Comparison of ENCODE assay signal across 9 cellular contexts in genomic region chr10:100303724-100304319, GRCh38. TPM values are rescaled to one million over a fixed set of nuclear protein-coding genes. Genes with fewer than 3 reads are reported as not detected.
DNase-seq lines count a peak whose midpoint lies in the region; ATAC-seq, FAIRE-seq and TF ChIP-seq lines count a peak whose summit lies in the region.
"Had no signal": no experiment of that assay in that cellular context is flagged by ENCODE, and none has a peak within 500 bp of the region (broad histone marks: within the 10 kb centered on the region; RNA-seq: fewer than 3 reads in every experiment).

No MANE protein-coding gene starts in this region.

- no peaks in the 10 kb centered on the region for H3K4me1 Mint-ChIP-seq in endothelial cell (ENCODE audit: unreplicated experiment)
- H3K4me1 Mint-ChIP-seq: activated naive CD8-positive, alpha-beta T cell treated with anti-CD3 and anti-CD28 coated beads, Interleukin-2, amount 10 ng/mL, durations not matched to agents 7 days and 5 days had no signal

- TF ChIP-seq POLR2A in GM12892 (IDR thresholded peaks at IDR 0.05; ENCODE audit: low read depth, low read length) = no peak

- no peaks in the 10 kb centered on the region for H3K9me3 Mint-ChIP-seq in endothelial cell (ENCODE audit: unreplicated experiment)
- H3K9me3 Mint-ChIP-seq: activated naive CD8-positive, alpha-beta T cell treated with anti-CD3 and anti-CD28 coated beads, Interleukin-2, amount 10 ng/mL, durations not matched to agents 7 days and 5 days had no signal

- DNase-seq in ACHN = peak; percentile 46
- DNase-seq in GM12892 (ENCODE audit: insufficient read length) = no peak
- DNase-seq in NOMO-1 treated with DMSO at 0.1 percent for 48 hours (lab: John Stamatoyannopoulos, UW; ENCODE audit: unreplicated experiment) = peak; percentile 39
- no peak for DNase-seq in endothelial cell (ENCODE audit: low spot score)
- DNase-seq in pons (ENCODE audit: low spot score) = peak; percentile 59
- no peak for DNase-seq in omental fat pad (ENCODE audit: low spot score)
- DNase-seq: activated naive CD8-positive, alpha-beta T cell treated with anti-CD3 and anti-CD28 coated beads, Interleukin-2, amount 10 ng/mL, durations not matched to agents 7 days and 5 days had no signal

- H3K27ac Mint-ChIP-seq in endothelial cell (ENCODE audit: unreplicated experiment) = no peak overlapping the region
- H3K27ac Mint-ChIP-seq: activated naive CD8-positive, alpha-beta T cell treated with anti-CD3 and anti-CD28 coated beads, Interleukin-2, amount 10 ng/mL, durations not matched to agents 7 days and 5 days had no signal

- in situ Hi-C loops in ACHN (cut with HindIII; ENCODE audit: low pct_ligation_motif_present, low pct_unique_long_range_greater_than_20kb, low sequenced_read_pairs) = no loop called here

- H3K27me3 Mint-ChIP-seq in endothelial cell (ENCODE audit: unreplicated experiment) = no peaks in the 10 kb centered on the region

- H3K36me3 Mint-ChIP-seq in endothelial cell (ENCODE audit: low read depth, unreplicated experiment) = no peaks in the 10 kb centered on the region
- H3K36me3 Mint-ChIP-seq: activated naive CD8-positive, alpha-beta T cell treated with anti-CD3 and anti-CD28 coated beads, Interleukin-2, amount 10 ng/mL, durations not matched to agents 7 days and 5 days had no signal

- peak; percentile 86 for FAIRE-seq in GM12892 (lab: Jason Lieb, UNC)

- TF ChIP-seq CTCF in endothelial cell (IDR thresholded peaks at IDR 0.05; ENCODE audit: unreplicated experiment) (peak; percentile 59), omental fat pad (IDR thresholded peaks at IDR 0.05) (no peak)

- no peak overlapping the region for H3K4me3 Mint-ChIP-seq in endothelial cell (ENCODE audit: unreplicated experiment)
- H3K4me3 Mint-ChIP-seq: activated naive CD8-positive, alpha-beta T cell treated with anti-CD3 and anti-CD28 coated beads, Interleukin-2, amount 10 ng/mL, durations not matched to agents 7 days and 5 days had no signal

- ATAC-seq in omental fat pad (ENCODE audit: low FRiP score) (no peak), HG02642 (IDR thresholded peaks at IDR 0.05; ENCODE audit: poor library complexity, unreplicated experiment) (no peak), HG03039 (IDR thresholded peaks at IDR 0.05; ENCODE audit: unreplicated experiment) (no peak)

RNA-seq across cellular contexts. Expression of gene BLOC1S2, which starts 17.3 kb away (rescaled TPM):
- polyA plus RNA-seq in GM12892 (2012; ENCODE audit: missing spikeins) = 66.6 TPM
- total RNA-seq in endothelial cell (ENCODE audit: unreplicated experiment) (63.2 TPM), omental fat pad (10 to 100 TPM; 27.0 to 32.5 (median 29.5) TPM)

RNA-seq across cellular contexts. Expression of gene PKD2L1, which starts 26.2 kb away (rescaled TPM):
- polyA plus RNA-seq in GM12892 (2012; ENCODE audit: missing spikeins) = not detected
- total RNA-seq in endothelial cell (ENCODE audit: unreplicated experiment) = 0.44 TPM
- under 1 TPM in 2 of 4 donors, not detected in 2; 0.24 to 0.37 TPM for total RNA-seq in omental fat pad
- total RNA-seq: activated naive CD8-positive, alpha-beta T cell treated with anti-CD3 and anti-CD28 coated beads, Interleukin-2, amount 10 ng/mL, durations not matched to agents 7 days and 5 days had no signal

RNA-seq across cellular contexts. Expression of gene CWF19L1, which starts 36.4 kb away (rescaled TPM):
- 24.7 TPM for polyA plus RNA-seq in GM12892 (2012; ENCODE audit: missing spikeins)
- total RNA-seq in endothelial cell (ENCODE audit: unreplicated experiment) (24.7 TPM), omental fat pad (10 to 100 TPM; 14.4 to 24.9 (median 16.6) TPM)

RNA-seq across cellular contexts. Expression of gene SCD, which starts 43.2 kb away (rescaled TPM):
- polyA plus RNA-seq in GM12892 (2012; ENCODE audit: missing spikeins) = 76.8 TPM
- total RNA-seq in endothelial cell (ENCODE audit: unreplicated experiment) = 627 TPM
- 1,000 to 10,000 TPM in 1 of 4 donors, 100 to 1,000 TPM in 3; 258 to 1,217 (median 417) TPM for total RNA-seq in omental fat pad

Comparison
In these comparisons a context has a peak if more than half of its experiments do, and no peak if none do; other contexts are left out.
1. DNase-seq: peak in ACHN (single experiment), NOMO-1 treated with DMSO at 0.1 percent for 48 hours (single experiment) and pons (single experiment); none in GM12892 (single experiment), endothelial cell (single experiment) and omental fat pad (single experiment).